ENCODE assay signal across 13 cellular contexts in genomic region chr2:6224267-6224666, GRCh38.
DNase-seq lines count a peak whose midpoint lies in the region; ATAC-seq and TF ChIP-seq lines count a peak whose summit lies in the region.
"Had no signal": no experiment of that assay in that cellular context is flagged by ENCODE, and none has a peak within 500 bp of the region (broad histone marks: within the 10 kb centered on the region; RNA-seq: fewer than 3 reads in every experiment).

No MANE protein-coding gene starts in this region.

- no peak for TF ChIP-seq CTCF in GM20000 (IDR thresholded peaks at IDR 0.05; ENCODE audit: extremely low read depth, missing control alignments)
- TF ChIP-seq CTCF in PC-3 (conservative IDR thresholded peaks at IDR 0.05; ENCODE audit: low read depth, low read length): no peak
- no peak for TF ChIP-seq CTCF in brain microvascular endothelial cell (IDR thresholded peaks at IDR 0.05; ENCODE audit: low read depth, low read length, missing control alignments)
- TF ChIP-seq CTCF in gastrocnemius medialis (IDR thresholded peaks at IDR 0.05 in 4 of 5, conservative IDR thresholded peaks at IDR 0.05 in 1 of 5): no peak

- H3K27me3 ChIP-seq in PC-3 (ENCODE audit: low read length) (no peaks in the 10 kb centered on the region), brain microvascular endothelial cell (replicated peaks) (no peaks in the 10 kb centered on the region), gastrocnemius medialis (no peaks in the 10 kb centered on the region)
- H3K27me3 ChIP-seq: stomach had no signal

- no peaks in the 10 kb centered on the region for H3K4me1 ChIP-seq in PC-3 (ENCODE audit: insufficient read depth, low read length)
- no peaks in the 10 kb centered on the region for H3K4me1 ChIP-seq in gastrocnemius medialis
- H3K4me1 ChIP-seq: A549, stomach had no signal

- H3K27ac ChIP-seq in PC-3 (ENCODE audit: low read length) (no peak overlapping the region), brain microvascular endothelial cell (no peak overlapping the region), gastrocnemius medialis (peak overlapping the region in 2 of 4 donors; percentile 23 to 34)
- H3K27ac ChIP-seq: A549, stomach had no signal

- no peak overlapping the region for H2AFZ ChIP-seq in PC-3 (ENCODE audit: low read length)

- H3K36me3 ChIP-seq in PC-3 (ENCODE audit: low read depth, low read length) (no peaks in the 10 kb centered on the region), brain microvascular endothelial cell (replicated peaks) (no peaks in the 10 kb centered on the region), gastrocnemius medialis (no peaks in the 10 kb centered on the region)
- H3K36me3 ChIP-seq: stomach had no signal

- no peaks in the 10 kb centered on the region for H4K20me1 ChIP-seq in PC-3 (ENCODE audit: low read length)

- in situ Hi-C loops in brain microvascular endothelial cell (cut with HindIII; ENCODE audit: low pct_ligation_motif_present, low sequenced_read_pairs) (no loop called here), gastrocnemius medialis (cut with MboI; ENCODE audit: low sequenced_read_pairs in 4 of 4) (no loop called here)

- CTCF ChIA-PET in PC-3 (lab: Charles Lee): no interaction called here

- H3K9me3 ChIP-seq in PC-3 (ENCODE audit: low read length) (no peaks in the 10 kb centered on the region), gastrocnemius medialis (no peaks in the 10 kb centered on the region)
- H3K9me3 ChIP-seq: stomach had no signal

- H3F3A ChIP-seq in PC-3 (ENCODE audit: low read length, unreplicated experiment): no peaks in the 10 kb centered on the region

- BruUV-seq in PC-3 (replicated peaks; lab: Mats Ljungman, UMichigan): no TSS peak

- POLR2A ChIA-PET in PC-3 (lab: Charles Lee; ENCODE audit: unreplicated experiment): no interaction called here

- intact Hi-C loops in PC-3 (cut with micrococcal nuclease): no loop called here
- intact Hi-C loops in gastrocnemius medialis (cut with DNase I; ENCODE audit: low total_unique reads): no loop called here

- no peak overlapping the region for H3K4me2 ChIP-seq in PC-3 (ENCODE audit: low read length)
- H3K4me2 ChIP-seq: A549 had no signal

- no peaks in the 10 kb centered on the region for H3K79me2 ChIP-seq in PC-3 (ENCODE audit: low read length)

- H3K4me3 ChIP-seq in PC-3 (ENCODE audit: low read length) (no peak overlapping the region), brain microvascular endothelial cell (ENCODE audit: low read depth, low read length) (no peak overlapping the region), gastrocnemius medialis (no peak overlapping the region)
- H3K4me3 ChIP-seq: A549, stomach had no signal

- no peak overlapping the region for H3K9ac ChIP-seq in PC-3 (ENCODE audit: low read length)

- ATAC-seq in HG03039 (IDR thresholded peaks at IDR 0.05; ENCODE audit: unreplicated experiment) (peak; percentile 62), PC-3 (no peak), gastrocnemius medialis (no peak)
- ATAC-seq: A549 had no signal

- TF ChIP-seq POLR2A in gastrocnemius medialis (IDR thresholded peaks at IDR 0.05): no peak

- H3K9me2 ChIP-seq in PC-3 (replicated peaks; ENCODE audit: low read length): no peaks in the 10 kb centered on the region

- peak; percentile 12 for DNase-seq in ELF-1 (ENCODE audit: low read depth, low spot score)
- DNase-seq in GM20000 (ENCODE audit: low spot score): peak; percentile 26
- DNase-seq in astrocyte of the hippocampus (ENCODE audit: low read depth, low spot score): peak; percentile 4
- DNase-seq in PC-3: no peak
- DNase-seq in brain microvascular endothelial cell: no peak
- no peak for DNase-seq in gastrocnemius medialis
- DNase-seq in AG08395 (ENCODE audit: low spot score): no peak
- DNase-seq: KG1, NCI-H2029 treated with DMSO at 0.1 percent for 48 hours, stomach, T-helper 9 cell had no signal

Comparison
In these comparisons a context has a peak if more than half of its experiments do, and no peak if none do; other contexts are left out.
1. DNase-seq: peak in ELF-1 (single experiment), GM20000 (single experiment) and astrocyte of the hippocampus (single experiment); none in PC-3 (single experiment), brain microvascular endothelial cell (single experiment), gastrocnemius medialis (0 of 2) and AG08395 (single experiment).